In the genomic region with DNA sequence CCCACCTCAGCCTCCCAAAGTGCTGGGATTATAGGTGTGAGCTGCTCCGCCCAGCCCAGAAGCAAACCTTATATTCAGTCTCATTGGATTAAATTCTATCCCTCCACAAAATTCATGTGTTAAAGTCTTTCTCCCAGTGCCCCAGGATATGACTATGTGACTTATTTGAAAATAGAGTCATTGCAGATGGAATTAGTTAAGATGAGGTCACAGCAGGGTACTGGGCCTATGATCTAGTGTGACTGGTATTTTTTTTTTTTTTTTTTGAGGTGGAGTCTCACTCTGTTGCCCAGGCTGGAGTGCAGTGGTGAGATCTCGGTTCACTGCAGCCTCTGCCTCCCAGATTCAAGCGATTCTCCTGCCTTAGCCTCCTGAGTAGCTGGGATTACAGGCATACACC, we compare ENCODE assay signal across 1 cellular context.
TF ChIP-seq lines count a peak whose summit lies in the region.

No MANE protein-coding gene starts in this region.

TF ChIP-seq in SK-N-SH, 30 proteins besides CTCF, POLR2A, EP300 and RAD21 (continued from another document):
- TF ChIP-seq PBX3 (IDR thresholded peaks at IDR 0.05) (0 out of 2 replicates have a peak, but pooled peaks have one; percentile 11), TCF12 (IDR thresholded peaks at IDR 0.05) (peak; percentile 87), FOSL2 (IDR thresholded peaks at IDR 0.05; ENCODE audit: borderline replicate concordance, low read depth) (peak; percentile 20; the same call in 1 of the 2 replicates), JUND (IDR thresholded peaks at IDR 0.05) (peak; percentile 63; the same call in 1 of the 2 replicates), RXRA (IDR thresholded peaks at IDR 0.05; ENCODE audit: borderline replicate concordance, low read depth) (peak; percentile 69; the same call in 1 of the 2 replicates)
